ENCODE assay signal across 8 cellular contexts in the genomic region with DNA sequence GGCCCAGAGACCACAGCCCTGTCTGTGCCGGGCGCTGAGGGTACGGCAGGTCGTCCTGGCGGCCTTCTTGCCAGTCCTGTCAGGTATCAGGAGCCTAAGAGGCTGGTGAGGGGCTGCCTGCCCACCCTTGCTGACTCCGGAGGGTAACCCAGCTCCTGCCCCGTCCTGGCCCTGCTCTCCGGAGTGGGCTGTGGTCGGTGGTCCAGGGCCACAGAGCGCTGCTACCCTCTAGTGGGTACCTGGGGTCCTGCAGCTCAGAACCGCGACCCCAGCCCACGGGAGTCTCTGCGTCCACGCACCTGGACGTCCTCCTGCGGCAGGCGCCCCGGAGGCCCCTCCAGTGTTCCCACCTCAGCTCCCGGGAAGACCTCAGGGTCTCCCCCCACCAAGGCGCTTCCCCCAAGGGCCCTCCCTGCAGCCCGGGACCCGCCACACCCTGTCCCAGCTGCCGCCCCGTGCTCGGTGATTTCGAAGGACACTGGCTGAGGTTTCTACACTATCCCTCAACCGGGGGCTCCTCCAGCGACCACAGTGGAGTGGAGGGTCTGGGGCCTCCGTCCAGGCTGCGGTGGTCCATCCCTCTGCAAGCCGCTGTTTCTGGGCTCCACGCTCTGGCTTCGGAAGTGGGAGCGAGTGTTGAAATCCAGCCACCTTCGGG.
DNase-seq lines count a peak whose midpoint lies in the region; ATAC-seq and TF ChIP-seq lines count a peak whose summit lies in the region.

No MANE protein-coding gene starts in this region.

- peak; percentile 83 for TF ChIP-seq CTCF in LNCAP (IDR thresholded peaks at IDR 0.05)
- peak; percentile 66 for TF ChIP-seq CTCF in cardiac fibroblast (IDR thresholded peaks at IDR 0.05; ENCODE audit: low read depth, low read length)
- TF ChIP-seq CTCF in omental fat pad (IDR thresholded peaks at IDR 0.05), result no peak

- peak; percentile 59 for ATAC-seq in omental fat pad (ENCODE audit: low FRiP score)
- ATAC-seq in GM18909 (IDR thresholded peaks at IDR 0.05; ENCODE audit: poor library complexity, unreplicated experiment), result no peak

- DNase-seq in DMS 273 (lab: John Stamatoyannopoulos, UW; ENCODE audit: unreplicated experiment), result peak; percentile 47
- no peak for DNase-seq in DMS 273 treated with DMSO at 0.1 percent for 48 hours (lab: John Stamatoyannopoulos, UW)
- no peak for DNase-seq in cardiac fibroblast (ENCODE audit: low read depth in 2 of 2)
- no peak for DNase-seq in omental fat pad (ENCODE audit: low spot score)
- no peak for DNase-seq in effector CD8-positive, alpha-beta T cell (lab: John Stamatoyannopoulos, UW)
- no peak for DNase-seq in stimulated activated naive CD4-positive, alpha-beta T cell treated with Interleukin-2 at 50 U/mL for 16 hours (lab: John Stamatoyannopoulos, UW)

- no peak overlapping the region for H3K4me3 ChIP-seq in cardiac fibroblast (replicated peaks in 1 of 2; ENCODE audit: low read depth in 2 of 2, low read length in 2 of 2)

Comparison
In these comparisons a context has a peak if more than half of its experiments do, and no peak if none do; other contexts are left out.
1. CTCF ChIP-seq: peak in LNCAP (single experiment) and cardiac fibroblast (single experiment); none in omental fat pad (0 of 3).